ENCODE assay signal across 19 cellular contexts in genomic region chr1:8431779-8432178, GRCh38.
A peak's percentile ranks its signal among the peaks of the same experiment; 100 is the strongest.
DNase-seq lines count a peak whose midpoint lies in the region; ATAC-seq and TF ChIP-seq lines count a peak whose summit lies in the region.
"Had no signal": no experiment of that assay in that cellular context is flagged by ENCODE, and none has a peak within 500 bp of the region (broad histone marks: within the 10 kb centered on the region; RNA-seq: fewer than 3 reads in every experiment).

No MANE protein-coding gene starts in this region.

- peaks cover 52% of the 10 kb centered on the region for H3K4me1 Mint-ChIP-seq in memory B cell

- H2AFZ ChIP-seq in OCI-LY1 (ENCODE audit: low read length) = no peak overlapping the region

- no peaks in the 10 kb centered on the region for H3K27me3 Mint-ChIP-seq in memory B cell
- H3K27me3 Mint-ChIP-seq: activated CD4-positive, alpha-beta T cell treated with anti-CD3 and anti-CD28 coated beads, Interleukin-2, amount 10 ng/mL, durations not matched to agents 7 days and 5 days had no signal

- H3K27ac ChIP-seq in right atrium auricular region (no peak overlapping the region), OCI-LY1 (ENCODE audit: low read depth, low read length, poor library complexity, severe bottlenecking) (peak overlapping the region; percentile 99)
- H3K27ac ChIP-seq: brain microvascular endothelial cell, thoracic aorta had no signal

- intact Hi-C loops in Right ventricle myocardium superior (cut with DNase I) (no loop called here), posterior vena cava (cut with DNase I) (no loop called here)

- H3K9me2 ChIP-seq in OCI-LY1 (ENCODE audit: low read depth, low read length) = no peaks in the 10 kb centered on the region
- H3K9me2 ChIP-seq: SK-N-SH had no signal

- no peak overlapping the region for H3K4me3 Mint-ChIP-seq in memory B cell

- H3K79me2 ChIP-seq in OCI-LY1 (ENCODE audit: insufficient read depth, low read length) = no peaks in the 10 kb centered on the region

- TF ChIP-seq CTCF in right atrium auricular region (IDR thresholded peaks at IDR 0.05) (no peak), OCI-LY1 (IDR thresholded peaks at IDR 0.05; ENCODE audit: low read length) (no peak), BE2C (IDR thresholded peaks at IDR 0.05; ENCODE audit: low read depth, low read length) (no peak)

- no peak overlapping the region; the same call in 1 of the 2 replicates for H3K9ac ChIP-seq in OCI-LY1 (ENCODE audit: low read length)
- H3K9ac ChIP-seq: SK-N-SH had no signal

- H3K27me3 ChIP-seq in right atrium auricular region (no peaks in the 10 kb centered on the region), OCI-LY1 (ENCODE audit: insufficient read depth, low read length) (no peaks in the 10 kb centered on the region), BE2C (no peaks in the 10 kb centered on the region)
- H3K27me3 ChIP-seq: brain microvascular endothelial cell had no signal

- H3K9me3 Mint-ChIP-seq in memory B cell = no peaks in the 10 kb centered on the region
- H3K9me3 Mint-ChIP-seq: activated CD4-positive, alpha-beta T cell treated with anti-CD3 and anti-CD28 coated beads, Interleukin-2, amount 10 ng/mL, durations not matched to agents 7 days and 5 days had no signal

- H3F3A ChIP-seq in OCI-LY1 (ENCODE audit: insufficient read depth, low read length) = 0 out of 2 replicates have a peak, but pooled peaks cover 9% of the 10 kb centered on the region

- H3K36me3 ChIP-seq in right atrium auricular region = no peaks in the 10 kb centered on the region
- H3K36me3 ChIP-seq in OCI-LY1 (ENCODE audit: insufficient read depth, low read length) = no peaks in the 10 kb centered on the region
- H3K36me3 ChIP-seq in BE2C = no peaks in the 10 kb centered on the region
- H3K36me3 ChIP-seq: brain microvascular endothelial cell, thoracic aorta had no signal

- H3K9me3 ChIP-seq in right atrium auricular region (no peaks in the 10 kb centered on the region), OCI-LY1 (ENCODE audit: low read length) (no peaks in the 10 kb centered on the region), BE2C (no peaks in the 10 kb centered on the region)
- H3K9me3 ChIP-seq: SK-N-SH, thoracic aorta had no signal

- H3K4me1 ChIP-seq in right atrium auricular region (peaks cover 0 to 6% of the 10 kb centered on the region in 2 donors), OCI-LY1 (ENCODE audit: insufficient read depth, low read length, severe bottlenecking) (peaks cover 90% of the 10 kb centered on the region), BE2C (no peaks in the 10 kb centered on the region)

- H4K20me1 ChIP-seq in OCI-LY1 (ENCODE audit: insufficient read depth, low read length) = no peaks in the 10 kb centered on the region

- no peak overlapping the region for H3K4me2 ChIP-seq in OCI-LY1 (ENCODE audit: low read length)
- H3K4me2 ChIP-seq: SK-N-SH had no signal

- peaks cover 6% of the 10 kb centered on the region for H3K36me3 Mint-ChIP-seq in memory B cell

- ATAC-seq in Right ventricle myocardium superior (ENCODE audit: poor library complexity) (peak; percentile 10), memory B cell (ENCODE audit: low read depth) (no peak)

- peak overlapping the region; percentile 77 for H3K27ac Mint-ChIP-seq in memory B cell

- H3K4me3 ChIP-seq in right atrium auricular region (no peak overlapping the region), OCI-LY1 (ENCODE audit: low read depth, low read length, poor library complexity, severe bottlenecking) (no peak overlapping the region), BE2C (ENCODE audit: low read depth, low read length) (no peak overlapping the region)
- H3K4me3 ChIP-seq: thoracic aorta had no signal

- DNase-seq in Right ventricle myocardium superior (no peak), right atrium auricular region (ENCODE audit: low spot score) (no peak), memory B cell (ENCODE audit: low spot score in 2 of 2) (no peak), T1000 (lab: John Stamatoyannopoulos, UW) (no peak), posterior vena cava (ENCODE audit: low spot score) (no peak), BE2C (no peak)
- DNase-seq: activated T-cell treated with anti-CD3 and anti-CD28 coated beads for 4 hours, brain microvascular endothelial cell, cortex of kidney, hypothalamus, islet precursor cell, KG1, mammary epithelial cell, NCI-H187, NCI-H774, SK-N-SH had no signal
